9 cellular contexts compared by ENCODE assay signal in genomic region chr14:63867926-63868921, GRCh38. TPM values are rescaled to one million over a fixed set of nuclear protein-coding genes. Genes with fewer than 3 reads are reported as not detected.
DNase-seq lines count a peak whose midpoint lies in the region; ATAC-seq and TF ChIP-seq lines count a peak whose summit lies in the region.
"Had no signal": no experiment of that assay in that cellular context is flagged by ENCODE, and none has a peak within 500 bp of the region (broad histone marks: within the 10 kb centered on the region; RNA-seq: fewer than 3 reads in every experiment).

No MANE protein-coding gene starts in this region.

- ATAC-seq in activated CD4-positive, alpha-beta T cell treated with anti-CD3 and anti-CD28 coated beads for 36 hours = no peak
- ATAC-seq in stimulated activated effector memory CD8-positive, alpha-beta T cell treated with anti-CD3 and anti-CD28 coated beads, Interleukin-12 subunit alpha, Interleukin-12 subunit beta, amount 100 ng/mL, for 72 hours = no peak

- WGBS in sigmoid colon, 2 donors = 33 to 66% methylated on average over 6 of the region's 6 CpGs

- intact Hi-C loops in activated CD4-positive, alpha-beta T cell treated with anti-CD3 and anti-CD28 coated beads for 36 hours (cut with DNase I, micrococcal nuclease) = loop anchor here (2.0 to 10.0 kb wide), 2 partner anchors 15 to 637 kb away; partner anchors contain the start of genes SYNE2 (in 1 of the 2), ZBTB1 (in 1 of the 2) and ZBTB25 (in 1 of the 2)
- intact Hi-C loops in sigmoid colon (cut with DNase I) = no loop called here

- H3K4me1 ChIP-seq in duodenal mucosa (ENCODE audit: control insufficient read depth in 1 of 2, insufficient read depth in 2 of 2, low read length in 2 of 2) = peaks cover 6 to 20% of the 10 kb centered on the region in 2 donors
- peaks cover 0 to 12% (median 8%) of the 10 kb centered on the region in 4 donors for H3K4me1 ChIP-seq in sigmoid colon

- H3K9me3 ChIP-seq in duodenal mucosa (ENCODE audit: control insufficient read depth in 1 of 2, low read length in 2 of 2) (no peaks in the 10 kb centered on the region), sigmoid colon (no peaks in the 10 kb centered on the region)
- H3K9me3 ChIP-seq: neutrophil had no signal

- H3K4me3 Mint-ChIP-seq in activated CD4-positive, alpha-beta T cell treated with anti-CD3 and anti-CD28 coated beads for 36 hours = peak overlapping the region; percentile 1
- peak overlapping the region; percentile 40 for H3K4me3 Mint-ChIP-seq in stimulated activated effector memory CD8-positive, alpha-beta T cell treated with anti-CD3 and anti-CD28 coated beads, Interleukin-12 subunit alpha, Interleukin-12 subunit beta, amount 100 ng/mL, for 72 hours

- no peaks in the 10 kb centered on the region for H3K36me3 Mint-ChIP-seq in activated CD4-positive, alpha-beta T cell treated with anti-CD3 and anti-CD28 coated beads for 36 hours (ENCODE audit: low read depth)
- H3K36me3 Mint-ChIP-seq in stimulated activated effector memory CD8-positive, alpha-beta T cell treated with anti-CD3 and anti-CD28 coated beads, Interleukin-12 subunit alpha, Interleukin-12 subunit beta, amount 100 ng/mL, for 72 hours = peaks cover 14% of the 10 kb centered on the region

- H3K9me3 Mint-ChIP-seq in activated CD4-positive, alpha-beta T cell treated with anti-CD3 and anti-CD28 coated beads for 36 hours (ENCODE audit: low read depth) = no peaks in the 10 kb centered on the region
- no peaks in the 10 kb centered on the region for H3K9me3 Mint-ChIP-seq in stimulated activated effector memory CD8-positive, alpha-beta T cell treated with anti-CD3 and anti-CD28 coated beads, Interleukin-12 subunit alpha, Interleukin-12 subunit beta, amount 100 ng/mL, for 72 hours

- TF ChIP-seq EP300 in sigmoid colon (IDR thresholded peaks at IDR 0.05) = no peak

- POLR2A ChIA-PET in activated CD4-positive, alpha-beta T cell treated with anti-CD3 and anti-CD28 coated beads for 36 hours (lab: Charles Lee) = interaction anchor here (0.6 to 0.8 kb wide), 2 partner anchors 14 to 16 kb away, joined by 3 to 4 read pairs; no protein-coding TSS in a partner anchor

- peak overlapping the region in 1 of 2 donors; percentile 4 for H3K9ac ChIP-seq in duodenal mucosa (ENCODE audit: low read depth in 1 of 2, low read length in 2 of 2)

- H3K36me3 ChIP-seq in duodenal mucosa (ENCODE audit: control insufficient read depth in 1 of 2, insufficient read depth in 2 of 2, low read length in 2 of 2) (no peaks in the 10 kb centered on the region), sigmoid colon (no peaks in the 10 kb centered on the region)
- H3K36me3 ChIP-seq: neutrophil had no signal

- H3K4me3 ChIP-seq in duodenal mucosa (ENCODE audit: low read depth in 1 of 2, low read length in 2 of 2) (peak overlapping the region; percentile 2 to 14), sigmoid colon (no peak overlapping the region), foreskin fibroblast (ENCODE audit: low read depth in 1 of 2, low read length in 2 of 2) (no peak overlapping the region)

- TF ChIP-seq CTCF in sigmoid colon (IDR thresholded peaks at IDR 0.05) (no peak), foreskin fibroblast (IDR thresholded peaks at IDR 0.05; ENCODE audit: low read depth, low read length) (no peak)

- no peaks in the 10 kb centered on the region for H3K27me3 ChIP-seq in duodenal mucosa (ENCODE audit: control insufficient read depth in 1 of 2, insufficient read depth in 2 of 2, low read length in 2 of 2)
- H3K27me3 ChIP-seq in sigmoid colon = no peaks in the 10 kb centered on the region

- no peak overlapping the region for H3K27ac ChIP-seq in duodenal mucosa (ENCODE audit: low read depth, low read length)
- peak overlapping the region in 1 of 4 donors; percentile 19 for H3K27ac ChIP-seq in sigmoid colon
- H3K27ac ChIP-seq: neutrophil had no signal

- DNase-seq in activated CD4-positive, alpha-beta T cell treated with anti-CD3 and anti-CD28 coated beads for 36 hours = peak; percentile 26
- DNase-seq in activated CD4-positive, alpha-beta T cell treated with anti-CD3 and anti-CD28 coated beads for 1 hour = no peak
- DNase-seq in NCI-H69 (lab: John Stamatoyannopoulos, UW) (peak; percentile 30), NCI-H1048 (lab: John Stamatoyannopoulos, UW) (no peak), sigmoid colon (no peak), foreskin fibroblast (no peak)
- DNase-seq in stimulated activated effector memory CD8-positive, alpha-beta T cell treated with anti-CD3 and anti-CD28 coated beads, Interleukin-12 subunit alpha, Interleukin-12 subunit beta, amount 100 ng/mL, for 72 hours (ENCODE audit: low spot score in 2 of 2) = no peak

- CTCF ChIA-PET in activated CD4-positive, alpha-beta T cell treated with anti-CD3 and anti-CD28 coated beads for 36 hours (lab: Charles Lee) = interaction anchor here (0.7 to 1.2 kb wide), 3 partner anchors 15 to 263 kb away, joined by 3 to 7 read pairs (median 3); partner anchors contain the start of gene SYNE2

- no peaks in the 10 kb centered on the region for H3K27me3 Mint-ChIP-seq in activated CD4-positive, alpha-beta T cell treated with anti-CD3 and anti-CD28 coated beads for 36 hours

- H3K27ac Mint-ChIP-seq in activated CD4-positive, alpha-beta T cell treated with anti-CD3 and anti-CD28 coated beads for 36 hours = peak overlapping the region; percentile 70
- H3K27ac Mint-ChIP-seq in stimulated activated effector memory CD8-positive, alpha-beta T cell treated with anti-CD3 and anti-CD28 coated beads, Interleukin-12 subunit alpha, Interleukin-12 subunit beta, amount 100 ng/mL, for 72 hours = peak overlapping the region; percentile 48

- peaks cover 62% of the 10 kb centered on the region for H3K4me1 Mint-ChIP-seq in activated CD4-positive, alpha-beta T cell treated with anti-CD3 and anti-CD28 coated beads for 36 hours
- peaks cover 68% of the 10 kb centered on the region for H3K4me1 Mint-ChIP-seq in stimulated activated effector memory CD8-positive, alpha-beta T cell treated with anti-CD3 and anti-CD28 coated beads, Interleukin-12 subunit alpha, Interleukin-12 subunit beta, amount 100 ng/mL, for 72 hours

- no peak for TF ChIP-seq POLR2A in sigmoid colon (IDR thresholded peaks at IDR 0.05)

RNA-seq across cellular contexts. Expression of gene SYNE2, which starts 15.4 kb away (rescaled TPM):
- 10 to 100 TPM; 18.4 to 21.8 TPM for total RNA-seq in activated CD4-positive, alpha-beta T cell treated with anti-CD3 and anti-CD28 coated beads for 36 hours
- total RNA-seq in sigmoid colon = 10 to 100 TPM; 40.7 to 70.6 (median 56.2) TPM
- polyA plus RNA-seq in sigmoid colon = 10 to 100 TPM; 25.8 to 66.9 (median 45.1) TPM

Comparison
In these comparisons a context has a peak if more than half of its experiments do, and no peak if none do; other contexts are left out.
1. DNase-seq: peak in activated CD4-positive, alpha-beta T cell treated with anti-CD3 and anti-CD28 coated beads for 36 hours (single experiment) and NCI-H69 (single experiment); none in activated CD4-positive, alpha-beta T cell treated with anti-CD3 and anti-CD28 coated beads for 1 hour (single experiment), stimulated activated effector memory CD8-positive, alpha-beta T cell treated with anti-CD3 and anti-CD28 coated beads, Interleukin-12 subunit alpha, Interleukin-12 subunit beta, amount 100 ng/mL, for 72 hours (0 of 2), NCI-H1048 (single experiment), sigmoid colon (single experiment) and foreskin fibroblast (0 of 2).
2. H3K4me3 ChIP-seq: peak in duodenal mucosa (2 of 2); none in sigmoid colon (0 of 4) and foreskin fibroblast (0 of 2).